Comparison of ENCODE assay signal across 12 cellular contexts in the genomic region with DNA sequence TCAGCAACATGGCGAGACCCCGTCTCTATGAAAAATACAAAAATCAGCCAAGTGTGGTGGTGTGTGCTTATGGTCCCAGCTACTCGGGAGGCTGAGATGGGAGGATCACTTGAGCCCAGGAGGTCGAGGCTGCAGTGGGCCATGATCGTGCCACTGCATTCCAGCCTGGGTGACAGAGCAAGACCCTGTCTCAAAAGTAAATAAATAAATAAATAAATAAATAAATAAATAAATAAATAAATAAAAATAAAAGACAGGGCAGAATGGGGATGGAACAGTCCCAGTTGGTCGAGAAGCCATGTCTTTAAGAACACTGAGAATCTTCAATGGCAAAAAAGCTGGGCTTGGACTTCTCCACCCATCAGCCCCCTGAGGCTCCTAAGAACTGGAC. TPM values are rescaled to one million over a fixed set of nuclear protein-coding genes. Genes with fewer than 3 reads are reported as not detected.
DNase-seq lines count a peak whose midpoint lies in the region; ATAC-seq and TF ChIP-seq lines count a peak whose summit lies in the region.
"Not testable (repeated sequence)": the region's sequence is repeated elsewhere in the genome, so short reads cannot be mapped to it uniquely, and the experiment has no call there.
"Had no signal": no experiment of that assay in that cellular context is flagged by ENCODE, and none has a peak within 500 bp of the region (broad histone marks: within the 10 kb centered on the region; RNA-seq: fewer than 3 reads in every experiment).

No MANE protein-coding gene starts in this region.

- TF ChIP-seq RAD21 in IMR-90 (IDR thresholded peaks at IDR 0.05; ENCODE audit: low read length), result not testable (repeated sequence)

- H3K4me1 ChIP-seq in IMR-90 (ENCODE audit: control insufficient read depth, insufficient read depth, low read length) (peaks cover 28% of the 10 kb centered on the region), body of pancreas (peaks cover 60% of the 10 kb centered on the region), esophagus squamous epithelium (peaks cover 30 to 99% (median 70%) of the 10 kb centered on the region in 3 donors), right atrium auricular region (peaks cover 0 to 98% of the 10 kb centered on the region in 2 donors), osteoblast (ENCODE audit: insufficient read depth, low read length) (peaks cover 54% of the 10 kb centered on the region), gastrocnemius medialis (peaks cover 52 to 83% of the 10 kb centered on the region in 2 donors), thoracic aorta (ENCODE audit: control insufficient read depth in 1 of 2, low read depth in 2 of 2) (peaks cover 56 to 91% of the 10 kb centered on the region in 2 donors), aorta (ENCODE audit: control insufficient read depth in 1 of 2, insufficient read depth in 2 of 2, low read length in 2 of 2) (peaks cover 0 to 14% of the 10 kb centered on the region in 2 donors)

- H3K9ac ChIP-seq in IMR-90 (ENCODE audit: low read depth, low read length), result not testable (repeated sequence)

- not testable (repeated sequence) for ATAC-seq in IMR-90 (ENCODE audit: low read depth); body of pancreas; gastrocnemius medialis; thoracic aorta (ENCODE audit: insufficient number of reproducible peaks, low FRiP score, low read depth); aorta (ENCODE audit: low FRiP score)

- not testable (repeated sequence) for H4K91ac ChIP-seq in IMR-90 (ENCODE audit: insufficient read depth, low read depth, low read length)

- CTCF ChIA-PET in IMR-90 (lab: Yijun Ruan, JAX), result interaction anchor here (0.6 kb wide), 1 partner anchor 30 kb away, joined by 3 read pairs; no protein-coding TSS in a partner anchor

- not testable (repeated sequence) for H4K5ac ChIP-seq in IMR-90 (ENCODE audit: low read depth, low read length)

- H4K20me1 ChIP-seq in IMR-90 (ENCODE audit: insufficient read depth, low read length), result peaks cover 43% of the 10 kb centered on the region
- peaks cover 53% of the 10 kb centered on the region for H4K20me1 ChIP-seq in osteoblast (ENCODE audit: insufficient read depth, low read length)

- H3K27ac ChIP-seq in IMR-90 (ENCODE audit: insufficient read depth, low read length), result not testable (repeated sequence)
- H3K27ac ChIP-seq in body of pancreas (peak overlapping the region; percentile 5 to 58 (median 16)), esophagus squamous epithelium (peak overlapping the region in 3 of 4 donors; percentile 54 to 97 (median 88)), right atrium auricular region (peak overlapping the region; percentile 91 to 94), osteoblast (ENCODE audit: low read depth, low read length) (peak overlapping the region; percentile 48), gastrocnemius medialis (peak overlapping the region; percentile 32 to 47 (median 38)), thoracic aorta (peak overlapping the region; percentile 95 to 99), aorta (ENCODE audit: low read depth in 1 of 2, low read length in 2 of 2) (peak overlapping the region; percentile 36 to 55)

- H3K79me1 ChIP-seq in IMR-90 (ENCODE audit: low read depth in 1 of 2, low read length in 2 of 2), result peaks cover 34 to 89% of the 10 kb centered on the region in 2 experiments

- POLR2A ChIA-PET in IMR-90 (lab: Charles Lee; ENCODE audit: unreplicated experiment), result not testable (repeated sequence)

- H2AK5ac ChIP-seq in IMR-90 (ENCODE audit: low read depth, low read length), result 0 out of 2 replicates have a peak overlapping the region, but pooled peaks have one; percentile 15

- WGBS in IMR-90 (ENCODE audit: extremely low coverage in 2 of 2, insufficient read length in 1 of 2), 2 experiments, result 100% methylated on average over 2 of the region's 6 CpGs; no CpG with 5 or more reads in 1 of the 2 experiments
- 58 to 75% methylated on average over 6 of the region's 6 CpGs for WGBS in body of pancreas, 2 donors
- WGBS in esophagus squamous epithelium, 2 donors, result 63 to 74% methylated on average over 5 to 6 of the region's 6 CpGs
- 85% methylated on average over 6 of the region's 6 CpGs for WGBS in aorta, 2 donors

- not testable (repeated sequence) for H3K14ac ChIP-seq in IMR-90 (replicated peaks; ENCODE audit: low read depth, low read length)

- not testable (repeated sequence) for H2BK15ac ChIP-seq in IMR-90 (ENCODE audit: low read depth, low read length)

- TF ChIP-seq POLR2A in IMR-90 (IDR thresholded peaks at IDR 0.05; ENCODE audit: low read depth, low read length); body of pancreas (IDR thresholded peaks at IDR 0.05); esophagus squamous epithelium (IDR thresholded peaks at IDR 0.05); gastrocnemius medialis (IDR thresholded peaks at IDR 0.05): not testable (repeated sequence)

- intact Hi-C loops in IMR-90 (cut with micrococcal nuclease), result loop anchor here (5.0 kb wide), 2 partner anchors 45 to 215 kb away; no protein-coding TSS in a partner anchor
- intact Hi-C loops in body of pancreas (cut with DNase I); esophagus squamous epithelium (cut with DNase I); gastrocnemius medialis (cut with DNase I; ENCODE audit: low total_unique reads); aorta (cut with DNase I): not testable (repeated sequence)

- not testable (repeated sequence) for H3K4me2 ChIP-seq in IMR-90 (ENCODE audit: low read depth, low read length); osteoblast (ENCODE audit: insufficient read depth, low read length)

- not testable (repeated sequence) for H3K9me3 ChIP-seq in IMR-90 (ENCODE audit: control insufficient read depth, insufficient read depth, low read length); body of pancreas; esophagus squamous epithelium; right atrium auricular region; osteoblast (ENCODE audit: low read depth, low read length); gastrocnemius medialis; thoracic aorta; aorta (ENCODE audit: control insufficient read depth, low read length)

- not testable (repeated sequence) for H3K23ac ChIP-seq in IMR-90 (ENCODE audit: low read depth, low read length)

- not testable (repeated sequence) for BruUV-seq in IMR-90 (replicated peaks; lab: Mats Ljungman, UMichigan)

- H2BK20ac ChIP-seq in IMR-90 (ENCODE audit: low read depth, low read length), result not testable (repeated sequence)

- not testable (repeated sequence) for H2AK9ac ChIP-seq in IMR-90 (replicated peaks; ENCODE audit: low read depth, low read length, poor library complexity)

- H3K9me1 ChIP-seq in IMR-90 (ENCODE audit: insufficient read depth, low read length), result peaks cover 20% of the 10 kb centered on the region

- dilution Hi-C loops in IMR-90 (cut with HindIII; ENCODE audit: low sequenced_read_pairs, unreplicated experiment), result not testable (repeated sequence)

- not testable (repeated sequence) for H2AFZ ChIP-seq in IMR-90 (replicated peaks; ENCODE audit: low read length, poor library complexity); osteoblast (ENCODE audit: low read length)

- TF ChIP-seq CTCF in IMR-90 (conservative IDR thresholded peaks at IDR 0.05; ENCODE audit: low read depth, low read length); body of pancreas (IDR thresholded peaks at IDR 0.05); esophagus squamous epithelium (IDR thresholded peaks at IDR 0.05); right atrium auricular region (IDR thresholded peaks at IDR 0.05); osteoblast (IDR thresholded peaks at IDR 0.05; ENCODE audit: extremely low read depth, low read depth, low read length); gastrocnemius medialis (IDR thresholded peaks at IDR 0.05 in 4 of 5, conservative IDR thresholded peaks at IDR 0.05 in 1 of 5); thoracic aorta (IDR thresholded peaks at IDR 0.05): not testable (repeated sequence)

- not testable (repeated sequence) for H3K36me3 ChIP-seq in IMR-90 (ENCODE audit: control insufficient read depth, insufficient read depth, low read length); body of pancreas (replicated peaks in 1 of 2; ENCODE audit: insufficient read depth in 1 of 2, low read depth in 2 of 2); gastrocnemius medialis; thoracic aorta; aorta (ENCODE audit: control insufficient read depth in 1 of 2, insufficient read depth in 2 of 2, low read length in 1 of 2)
- peaks cover 0 to 18% (median 0%) of the 10 kb centered on the region in 3 donors for H3K36me3 ChIP-seq in esophagus squamous epithelium
- H3K36me3 ChIP-seq in right atrium auricular region, result peaks cover 21% of the 10 kb centered on the region
- H3K36me3 ChIP-seq in osteoblast (ENCODE audit: insufficient read depth, low read length), result peaks cover 33% of the 10 kb centered on the region

- not testable (repeated sequence) for H3K4ac ChIP-seq in IMR-90 (ENCODE audit: low read depth, low read length)

- H3K27me3 ChIP-seq in IMR-90 (ENCODE audit: control insufficient read depth, insufficient read depth, low read length); body of pancreas; esophagus squamous epithelium; right atrium auricular region; osteoblast (ENCODE audit: insufficient read depth, low read length); gastrocnemius medialis; thoracic aorta (replicated peaks; ENCODE audit: insufficient read depth); aorta (ENCODE audit: control insufficient read depth in 1 of 2, insufficient read depth in 2 of 2, low read length in 1 of 2): not testable (repeated sequence)

- H3K56ac ChIP-seq in IMR-90 (ENCODE audit: extremely low read depth, insufficient read depth, low read length), result not testable (repeated sequence)

- not testable (repeated sequence) for DNase-seq in IMR-90; body of pancreas; esophagus squamous epithelium (lab: John Stamatoyannopoulos, UW); right atrium auricular region (ENCODE audit: low spot score); osteoblast (ENCODE audit: insufficient read length, low spot score, missing footprints); gastrocnemius medialis; thoracic aorta (ENCODE audit: low spot score); aorta

- H2BK5ac ChIP-seq in IMR-90 (ENCODE audit: low read depth, low read length, poor library complexity, severe bottlenecking), result not testable (repeated sequence)

- H3K79me2 ChIP-seq in osteoblast (ENCODE audit: insufficient read depth, low read length), result peaks cover 74% of the 10 kb centered on the region

- not testable (repeated sequence) for H3K4me3 ChIP-seq in IMR-90 (ENCODE audit: insufficient read depth, low read depth, low read length); body of pancreas; esophagus squamous epithelium; right atrium auricular region; osteoblast (ENCODE audit: insufficient read depth, low read length); gastrocnemius medialis; thoracic aorta; aorta (ENCODE audit: low read length in 2 of 2)

- not testable (repeated sequence) for H3K18ac ChIP-seq in IMR-90 (ENCODE audit: low read depth, low read length)

- not testable (repeated sequence) for H2BK120ac ChIP-seq in IMR-90 (ENCODE audit: low read depth, low read length)

- in situ Hi-C loops in IMR-90 (cut with MboI; ENCODE audit: low sequenced_read_pairs); gastrocnemius medialis (cut with MboI; ENCODE audit: low sequenced_read_pairs in 4 of 4): not testable (repeated sequence)

- H4K8ac ChIP-seq in IMR-90 (ENCODE audit: low read depth in 2 of 2, low read length in 2 of 2), result not testable (repeated sequence)

RNA-seq across cellular contexts. Expression of a gene that starts 19.9 kb away (rescaled TPM):
- total RNA-seq in IMR-90 (2012; rRNA removed) (15.8 and 23.3 TPM in 2 replicates), body of pancreas (100 to 1,000 TPM in 1 of 2 donors, 10 to 100 TPM in 1; 87.7 to 179 TPM), esophagus squamous epithelium (100 to 1,000 TPM in 1 of 4 donors, 10 to 100 TPM in 3; 44.9 to 107 (median 54.2) TPM), right atrium auricular region (100 to 1,000 TPM; 424 to 557 TPM), osteoblast (220 and 265 TPM in 2 replicates), gastrocnemius medialis (100 to 1,000 TPM in 1 of 4 donors, 10 to 100 TPM in 3; 68.9 to 108 (median 83.5) TPM), thoracic aorta (100 to 1,000 TPM; 684 to 846 TPM), aorta (1,000 to 10,000 TPM in 1 of 2 donors, 100 to 1,000 TPM in 1; 868 to 1,205 TPM)
- polyA plus RNA-seq in IMR-90 (2012; rRNA removed) (94.0 and 104 TPM in 2 replicates), aorta (100 to 1,000 TPM in 1 of 2 donors, 10 to 100 TPM in 1; 49.1 to 268 TPM)
- polyA plus RNA-seq in IMR-90 (2012; cell fraction: cytosol; rRNA removed), result 74.1 and 160 TPM in 2 replicates
- polyA plus RNA-seq in IMR-90 (2012; cell fraction: nucleus; rRNA removed; ENCODE audit: low replicate concordance), result 187 and 684 TPM in 2 replicates
- polyA plus RNA-seq: CD4-positive, alpha-beta memory T cell had no signal

RNA-seq across cellular contexts. Expression of a gene that starts 59.6 kb away (rescaled TPM):
- not detected in 2 replicates for total RNA-seq in IMR-90 (2012; rRNA removed)
- polyA plus RNA-seq in IMR-90 (2012; rRNA removed), result not detected in 2 replicates
- not detected in 2 replicates for polyA plus RNA-seq in IMR-90 (2012; cell fraction: cytosol; rRNA removed)
- polyA plus RNA-seq in IMR-90 (2012; cell fraction: nucleus; rRNA removed; ENCODE audit: low replicate concordance), result not detected in 2 replicates
- total RNA-seq in body of pancreas, result over 10,000 TPM; 12,815 to 27,120 TPM
- total RNA-seq in esophagus squamous epithelium, result not detected
- not detected for total RNA-seq in right atrium auricular region
- total RNA-seq in osteoblast, result not detected in 2 replicates
- total RNA-seq in gastrocnemius medialis, result not detected
- total RNA-seq in thoracic aorta, result 1 to 10 TPM in 1 of 2 donors, not detected in 1; 2.0 TPM
- total RNA-seq in aorta, result 1 to 10 TPM; 1.0 to 1.8 TPM
- 1 to 10 TPM; 2.5 to 7.5 TPM for polyA plus RNA-seq in aorta
- total RNA-seq: A673; CD4-positive, alpha-beta memory T cell; H7; M059J had no signal
- polyA plus RNA-seq: CD4-positive, alpha-beta memory T cell had no signal

Comparison
In these comparisons a context has a peak if more than half of its experiments do, and no peak if none do; other contexts are left out.
1. RNA of a gene that starts 59.6 kb away (total RNA-seq): 12,815 to 27,120 TPM in body of pancreas; 2.0 TPM in thoracic aorta, 1.0 to 1.8 TPM in aorta, not detected in IMR-90, not detected in esophagus squamous epithelium, not detected in right atrium auricular region, not detected in osteoblast and not detected in gastrocnemius medialis; every median in the first group is over 1,000 times any median in the second.